Comparison of ENCODE assay signal across 1 cellular context in genomic region chr2:199228887-199229819, GRCh38.
TF ChIP-seq lines count a peak whose summit lies in the region.

No MANE protein-coding gene starts in this region.

TF ChIP-seq in IMR-90, 13 proteins besides CTCF, POLR2A, EP300 and RAD21 (continued from another document):
- TF ChIP-seq MXI1 (IDR thresholded peaks at IDR 0.05; ENCODE audit: borderline replicate concordance, low read depth, low read length) (no peak), NFE2L2 (IDR thresholded peaks at IDR 0.05; ENCODE audit: low read depth, low read length) (0 out of 2 replicates have a peak, but pooled peaks have one; percentile 38), SMC3 (IDR thresholded peaks at IDR 0.05; ENCODE audit: low read depth, low read length) (no peak), RCOR1 (IDR thresholded peaks at IDR 0.05; ENCODE audit: insufficient replicate concordance, low read length) (peak; percentile 61), BHLHE40 (IDR thresholded peaks at IDR 0.05; ENCODE audit: low read depth, low read length) (no peak), CEBPB (IDR thresholded peaks at IDR 0.05; ENCODE audit: low read depth, low read length) (peak; percentile 51)
